ENCODE assay signal across 8 cellular contexts in the genomic region with DNA sequence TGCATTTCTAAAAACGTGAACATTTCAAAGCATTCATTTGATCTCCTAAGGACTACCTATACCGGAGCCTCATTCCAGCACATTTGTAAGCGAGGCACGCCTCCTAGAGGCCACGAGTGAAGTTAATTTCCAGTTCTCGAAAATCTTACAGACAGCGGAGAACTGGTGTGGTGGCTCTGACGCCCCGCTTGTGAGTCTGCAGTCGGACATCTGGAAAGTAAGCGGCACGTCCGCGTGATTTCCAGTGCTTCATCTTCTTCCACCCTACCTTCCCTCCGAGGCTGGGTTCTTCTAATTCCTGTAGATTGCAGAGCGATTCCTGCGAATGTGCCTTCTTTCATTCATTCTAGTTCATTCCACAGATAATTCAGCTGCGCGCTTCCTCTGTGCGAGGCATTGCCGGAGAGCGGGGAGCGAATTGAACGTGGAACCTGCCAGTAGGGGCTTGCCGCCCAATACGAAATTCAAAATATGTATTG. TPM values are rescaled to one million over a fixed set of nuclear protein-coding genes. Genes with fewer than 3 reads are reported as not detected.
DNase-seq lines count a peak whose midpoint lies in the region; ATAC-seq lines count a peak whose summit lies in the region.

No MANE protein-coding gene starts in this region.

- H3K9me3 Mint-ChIP-seq in activated CD4-positive, alpha-beta memory T cell treated with anti-CD3 and anti-CD28 coated beads for 36 hours, result no peaks in the 10 kb centered on the region

- DNase-seq in CD1c-positive myeloid dendritic cell (ENCODE audit: extremely low spot score), result peak; percentile 92
- peak; percentile 92 for DNase-seq in NCI-H748 (lab: John Stamatoyannopoulos, UW; ENCODE audit: unreplicated experiment)
- DNase-seq in activated CD4-positive, alpha-beta memory T cell treated with anti-CD3 and anti-CD28 coated beads for 36 hours, result peak; percentile 90
- peak; percentile 72 for DNase-seq in effector CD8-positive, alpha-beta T cell (lab: John Stamatoyannopoulos, UW)
- DNase-seq in lung microvascular endothelial cell (ENCODE audit: low read depth in 2 of 2), result peak; percentile 92 to 94
- peak; percentile 67 for DNase-seq in stimulated activated CD8-positive, alpha-beta memory T cell treated with anti-CD3 and anti-CD28 coated beads, Interleukin-12 subunit alpha, Interleukin-12 subunit beta, amount 100 ng/mL, for 1 hour (ENCODE audit: low read depth)

- H3K27ac Mint-ChIP-seq in activated CD4-positive, alpha-beta memory T cell treated with anti-CD3 and anti-CD28 coated beads for 36 hours, result peak overlapping the region; percentile 98

- CTCF ChIA-PET in activated CD4-positive, alpha-beta memory T cell treated with anti-CD3 and anti-CD28 coated beads for 36 hours (lab: Charles Lee), result interaction anchor here (0.7 to 4.7 kb wide), 33 partner anchors 9 to 426 kb away, joined by 3 to 153 read pairs (median 4); a partner anchor contains a TSS

- peak overlapping the region; percentile 100 for H3K4me3 Mint-ChIP-seq in activated CD4-positive, alpha-beta memory T cell treated with anti-CD3 and anti-CD28 coated beads for 36 hours

- intact Hi-C loops in activated CD4-positive, alpha-beta memory T cell treated with anti-CD3 and anti-CD28 coated beads for 36 hours (cut with micrococcal nuclease), result loop anchor here (1.0 to 10.0 kb wide), 12 partner anchors 48 to 958 kb away; a partner anchor contains a TSS

- H3K27me3 Mint-ChIP-seq in activated CD4-positive, alpha-beta memory T cell treated with anti-CD3 and anti-CD28 coated beads for 36 hours, result peaks cover 3% of the 10 kb centered on the region

- ATAC-seq in GM19328 (IDR thresholded peaks at IDR 0.05; ENCODE audit: unreplicated experiment) (peak; percentile 84), HG03520 (IDR thresholded peaks at IDR 0.05; ENCODE audit: unreplicated experiment) (peak; percentile 92)

- H3K4me1 Mint-ChIP-seq in activated CD4-positive, alpha-beta memory T cell treated with anti-CD3 and anti-CD28 coated beads for 36 hours (ENCODE audit: low read depth), result peaks cover 28% of the 10 kb centered on the region

- H3K36me3 Mint-ChIP-seq in activated CD4-positive, alpha-beta memory T cell treated with anti-CD3 and anti-CD28 coated beads for 36 hours, result peaks cover 24% of the 10 kb centered on the region

- POLR2A ChIA-PET in activated CD4-positive, alpha-beta memory T cell treated with anti-CD3 and anti-CD28 coated beads for 36 hours (lab: Charles Lee), result interaction anchor here (0.6 to 1.2 kb wide), 4 partner anchors 95 to 412 kb away, joined by 3 to 7 read pairs (median 3); a partner anchor contains a TSS

RNA-seq across cellular contexts. Expression of a gene that starts 0.8 kb away (rescaled TPM):
- total RNA-seq in activated CD4-positive, alpha-beta memory T cell treated with anti-CD3 and anti-CD28 coated beads for 36 hours, result 10 to 100 TPM; 47.2 to 48.7 TPM
- total RNA-seq in lung microvascular endothelial cell, result 7.7 and 8.9 TPM in 2 replicates

Comparison
In these comparisons a context has a peak if more than half of its experiments do, and no peak if none do; other contexts are left out.
1. Peak in every context shown above with its lines: DNase-seq and ATAC-seq.